16 cellular contexts compared by ENCODE assay signal in genomic region chr22:38761202-38762162, GRCh38. TPM values are rescaled to one million over a fixed set of nuclear protein-coding genes. Genes with fewer than 3 reads are reported as not detected.
DNase-seq lines count a peak whose midpoint lies in the region; ATAC-seq, FAIRE-seq and TF ChIP-seq lines count a peak whose summit lies in the region.
"Had no signal": no experiment of that assay in that cellular context is flagged by ENCODE, and none has a peak within 500 bp of the region (broad histone marks: within the 10 kb centered on the region; RNA-seq: fewer than 3 reads in every experiment).

No MANE protein-coding gene starts in this region.

- 0 out of 2 replicates have a peak, but pooled peaks cover 1% of the 10 kb centered on the region for H3K79me2 ChIP-seq in PC-3 (ENCODE audit: low read length)

- TF ChIP-seq CTCF in PC-3 (conservative IDR thresholded peaks at IDR 0.05; ENCODE audit: low read depth, low read length): no peak

- no peak for DNase-seq in GM12892 (ENCODE audit: insufficient read length)
- DNase-seq in PC-3: peak; percentile 37
- DNase-seq in erythroblast (lab: John Stamatoyannopoulos, UW): no peak
- no peak for DNase-seq in activated naive CD4-positive, alpha-beta T cell treated with Interleukin-2 at 50 U/mL for 16 hours
- DNase-seq in NCI-H2171 (lab: John Stamatoyannopoulos, UW): no peak
- DNase-seq: activated CD4-positive, alpha-beta T cell treated with anti-CD3 and anti-CD28 coated beads, Interleukin-2, amount 50 U/mL, for 4 hours; activated T-cell treated with anti-CD3 and anti-CD28 coated beads, Interleukin-2, amount 50 U/mL, for 1 hour; DMS 273 treated with DMSO at 0.1 percent for 48 hours; SK-N-SH; stimulated activated CD8-positive, alpha-beta memory T cell treated with anti-CD3 and anti-CD28 coated beads, Interleukin-4, amount 100 ng/mL, for 48 hours; testis had no signal

- POLR2A ChIA-PET in PC-3 (lab: Charles Lee; ENCODE audit: unreplicated experiment): no interaction called here

- no peaks in the 10 kb centered on the region for H3K9me2 ChIP-seq in PC-3 (replicated peaks; ENCODE audit: low read length)
- H3K9me2 ChIP-seq: SK-N-SH had no signal

- peak; percentile 81 for FAIRE-seq in GM12892 (lab: Jason Lieb, UNC)

- H3K9ac ChIP-seq in PC-3 (ENCODE audit: low read length) (no peak overlapping the region), skeletal muscle satellite cell (ENCODE audit: low read depth, low read length) (no peak overlapping the region)
- H3K9ac ChIP-seq: SK-N-SH had no signal

- H3K9me3 ChIP-seq in PC-3 (ENCODE audit: low read length) (no peaks in the 10 kb centered on the region), skeletal muscle satellite cell (replicated peaks; ENCODE audit: low read length) (no peaks in the 10 kb centered on the region)
- H3K9me3 ChIP-seq: SK-N-SH, testis had no signal

- H3F3A ChIP-seq in PC-3 (ENCODE audit: low read length, unreplicated experiment): no peaks in the 10 kb centered on the region

- no TSS peak for BruUV-seq in PC-3 (replicated peaks; lab: Mats Ljungman, UMichigan)

- H3K27ac ChIP-seq in PC-3 (ENCODE audit: low read length): no peak overlapping the region
- H3K27ac ChIP-seq: brain microvascular endothelial cell, testis had no signal

- peaks cover 21% of the 10 kb centered on the region for H3K4me1 ChIP-seq in PC-3 (ENCODE audit: insufficient read depth, low read length)
- peaks cover 36% of the 10 kb centered on the region for H3K4me1 ChIP-seq in skeletal muscle satellite cell (ENCODE audit: control insufficient read depth, insufficient read depth, low read length)

- peak; percentile 44 for ATAC-seq in PC-3
- ATAC-seq in GM19035 (IDR thresholded peaks at IDR 0.05; ENCODE audit: unreplicated experiment): no peak
- ATAC-seq: activated naive CD4-positive, alpha-beta T cell treated with anti-CD3 and anti-CD28 coated beads, Interleukin-2, amount 50 U/mL, for 72 hours; sciatic nerve had no signal

- H3K4me3 ChIP-seq in PC-3 (ENCODE audit: low read length): no peak overlapping the region
- H3K4me3 ChIP-seq in skeletal muscle satellite cell (ENCODE audit: low read length): no peak overlapping the region
- H3K4me3 ChIP-seq: testis had no signal

- no peaks in the 10 kb centered on the region for H4K20me1 ChIP-seq in PC-3 (ENCODE audit: low read length)

- CTCF ChIA-PET in PC-3 (lab: Charles Lee): no interaction called here

- no peak overlapping the region for H2AFZ ChIP-seq in PC-3 (ENCODE audit: low read length)

- H3K36me3 ChIP-seq in PC-3 (ENCODE audit: low read depth, low read length) (no peaks in the 10 kb centered on the region), skeletal muscle satellite cell (ENCODE audit: insufficient read depth, low read length) (no peaks in the 10 kb centered on the region)
- H3K36me3 ChIP-seq: brain microvascular endothelial cell had no signal

- H3K27me3 ChIP-seq in PC-3 (ENCODE audit: low read length): no peaks in the 10 kb centered on the region
- H3K27me3 ChIP-seq in skeletal muscle satellite cell (ENCODE audit: control insufficient read depth, insufficient read depth, low read length): no peaks in the 10 kb centered on the region
- H3K27me3 ChIP-seq: brain microvascular endothelial cell, testis had no signal

- TF ChIP-seq POLR2A in GM12892 (IDR thresholded peaks at IDR 0.05; ENCODE audit: low read depth, low read length) (no peak), erythroblast (IDR thresholded peaks at IDR 0.05; ENCODE audit: low read length) (peak; percentile 17)

- intact Hi-C loops in PC-3 (cut with micrococcal nuclease): no loop called here

- H3K4me2 ChIP-seq in PC-3 (ENCODE audit: low read length) (0 out of 2 replicates have a peak overlapping the region, but pooled peaks have one; percentile 31), skeletal muscle satellite cell (ENCODE audit: low read length) (peak overlapping the region; percentile 14)
- H3K4me2 ChIP-seq: SK-N-SH had no signal

RNA-seq across cellular contexts. Expression of gene SUN2, which starts 5.7 kb away (rescaled TPM):
- 36.8 TPM for polyA plus RNA-seq in GM12892 (2012; ENCODE audit: missing spikeins)
- total RNA-seq in PC-3 (2014; rRNA removed): 54.0 and 55.5 TPM in 2 replicates
- 37.8 and 43.9 TPM in 2 replicates for total RNA-seq in skeletal muscle satellite cell (2012; rRNA removed)

RNA-seq across cellular contexts. Expression of gene DNAL4, which starts 32.5 kb away (rescaled TPM):
- polyA plus RNA-seq in GM12892 (2012; ENCODE audit: missing spikeins): 5.2 TPM
- 22.5 and 24.5 TPM in 2 replicates for total RNA-seq in PC-3 (2014; rRNA removed)
- total RNA-seq in skeletal muscle satellite cell (2012; rRNA removed): 8.9 and 13.5 TPM in 2 replicates

RNA-seq across cellular contexts. Expression of gene GTPBP1, which starts 55.7 kb away (rescaled TPM):
- 34.4 TPM for polyA plus RNA-seq in GM12892 (2012; ENCODE audit: missing spikeins)
- 28.2 and 29.6 TPM in 2 replicates for total RNA-seq in PC-3 (2014; rRNA removed)
- 19.4 and 21.0 TPM in 2 replicates for total RNA-seq in skeletal muscle satellite cell (2012; rRNA removed)
